ENCODE assay signal across 15 cellular contexts in genomic region chr3:134544306-134544705, GRCh38.
"Had no signal": no experiment of that assay in that cellular context is flagged by ENCODE, and none has a peak within 500 bp of the region (broad histone marks: within the 10 kb centered on the region; RNA-seq: fewer than 3 reads in every experiment).

No MANE protein-coding gene starts in this region.

- H3K9me3 ChIP-seq: left lung, tibial artery had no signal

- H3K27ac ChIP-seq: tibial artery had no signal

- H3K4me1 ChIP-seq: tibial artery had no signal

- H3K27me3 ChIP-seq: left lung, tibial artery had no signal

- H3K4me3 ChIP-seq: left lung, tibial artery had no signal

- ATAC-seq: activated T-cell treated with anti-CD3 and anti-CD28 coated beads, Interleukin-2, amount 50 U/mL, for 4 hours; esophagus mucosa; left lung; natural killer cell treated with Interleukin-12 subunit alpha and Interleukin-12 subunit beta and Interleukin-15 and Interleukin-18, amount 100 ng/mL, for 72 hours; right cardiac atrium had no signal

- DNase-seq: activated B cell treated with CpG ODN at 0.5 μM for 24 hours; activated CD4-positive, alpha-beta T cell treated with anti-CD3 and anti-CD28 coated beads, Interleukin-2, amount 50 U/mL, for 1 hour; activated effector memory CD4-positive, alpha-beta T cell treated with anti-CD3 and anti-CD28 coated beads, Interleukin-2, amount 50 U/mL, for 16 hours; activated naive CD8-positive, alpha-beta T cell treated with anti-CD3 and anti-CD28 coated beads for 36 hours; activated T-cell treated with anti-CD3 and anti-CD28 coated beads, Interleukin-2, amount 50 U/mL, for 4 hours; anterior cingulate cortex; glutamatergic neuron; occipital lobe; right cardiac atrium; small intestine; T1000; tibial artery had no signal
